Comparison of ENCODE assay signal across 28 cellular contexts in genomic region chr7:129588268-129588667, GRCh38.
"Had no signal": no experiment of that assay in that cellular context is flagged by ENCODE, and none has a peak within 500 bp of the region (broad histone marks: within the 10 kb centered on the region; RNA-seq: fewer than 3 reads in every experiment).

No MANE protein-coding gene starts in this region.

- H3K4me1 ChIP-seq: colonic mucosa, esophagus muscularis mucosa, esophagus squamous epithelium, foreskin keratinocyte, gastrocnemius medialis, gastroesophageal sphincter, heart left ventricle, heart right ventricle had no signal

- H3K36me3 ChIP-seq: colonic mucosa, esophagus muscularis mucosa, esophagus squamous epithelium, gastrocnemius medialis, gastroesophageal sphincter, heart left ventricle, heart right ventricle had no signal

- H3K4me3 ChIP-seq: colonic mucosa, coronary artery, dorsolateral prefrontal cortex, esophagus muscularis mucosa, esophagus squamous epithelium, gastrocnemius medialis, gastroesophageal sphincter, heart left ventricle, heart right ventricle had no signal

- H3K27ac ChIP-seq: colonic mucosa, coronary artery, dorsolateral prefrontal cortex, epithelial cell of prostate, esophagus muscularis mucosa, esophagus squamous epithelium, foreskin keratinocyte, gastrocnemius medialis, gastroesophageal sphincter, heart left ventricle, heart right ventricle had no signal

- FAIRE-seq: colon, endometrium, endothelial cell of umbilical vein, frontal cortex had no signal

- DNase-seq: colonic mucosa; cortex of kidney; dermis blood vessel endothelial cell; dorsolateral prefrontal cortex; effector CD4-positive, alpha-beta T cell; effector CD8-positive, alpha-beta T cell; effector memory CD4-positive, alpha-beta T cell; effector memory CD8-positive, alpha-beta T cell; endodermal cell; erythroblast; esophagus squamous epithelium; foreskin fibroblast; foreskin keratinocyte; foreskin melanocyte; gastrocnemius medialis; glutamatergic neuron; head of caudate nucleus; heart left ventricle; heart right ventricle had no signal

- H3K27me3 ChIP-seq: colonic mucosa, dorsolateral prefrontal cortex, foreskin keratinocyte, gastrocnemius medialis, heart left ventricle, heart right ventricle had no signal

- H3K9me3 ChIP-seq: gastrocnemius medialis had no signal

- ATAC-seq: effector memory CD8-positive, alpha-beta T cell; esophagus mucosa; foreskin keratinocyte; gastrocnemius medialis; gastroesophageal sphincter; heart left ventricle; heart right ventricle had no signal
